ENCODE assay signal across 1 cellular context in the genomic region with DNA sequence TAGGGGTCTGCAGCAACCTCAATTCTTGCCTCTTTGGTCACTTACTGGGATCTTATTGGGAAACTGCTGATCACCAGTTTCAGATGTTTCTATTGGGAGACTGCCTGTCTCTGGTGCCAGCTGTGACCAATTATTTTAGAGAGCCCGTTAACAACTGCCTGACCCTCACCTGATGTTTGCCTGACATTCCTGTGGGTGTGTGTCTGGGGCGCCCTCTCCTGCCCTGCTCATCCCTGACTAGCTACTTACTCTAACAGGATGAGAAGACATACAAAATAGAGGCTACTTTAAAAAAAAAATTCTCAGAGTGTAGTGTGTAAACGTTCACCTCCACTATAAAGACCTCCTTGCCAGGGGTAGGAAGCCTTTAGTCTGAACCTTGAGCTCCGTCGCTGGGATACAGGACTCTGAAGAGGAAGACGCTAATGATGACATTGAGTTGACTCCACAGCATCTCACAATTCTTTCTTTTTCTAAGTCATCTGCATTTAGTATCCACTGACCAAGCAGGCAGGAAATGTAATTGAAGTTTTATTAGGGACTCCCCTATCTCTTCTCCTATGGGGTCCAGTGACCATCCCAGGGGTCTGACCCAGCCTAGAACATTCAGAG.
TF ChIP-seq lines count a peak whose summit lies in the region.

No MANE protein-coding gene starts in this region.

TF ChIP-seq in HepG2, 621 proteins besides CTCF, POLR2A, EP300 and RAD21 (continued from another document):
- TF ChIP-seq, protein P1, sequence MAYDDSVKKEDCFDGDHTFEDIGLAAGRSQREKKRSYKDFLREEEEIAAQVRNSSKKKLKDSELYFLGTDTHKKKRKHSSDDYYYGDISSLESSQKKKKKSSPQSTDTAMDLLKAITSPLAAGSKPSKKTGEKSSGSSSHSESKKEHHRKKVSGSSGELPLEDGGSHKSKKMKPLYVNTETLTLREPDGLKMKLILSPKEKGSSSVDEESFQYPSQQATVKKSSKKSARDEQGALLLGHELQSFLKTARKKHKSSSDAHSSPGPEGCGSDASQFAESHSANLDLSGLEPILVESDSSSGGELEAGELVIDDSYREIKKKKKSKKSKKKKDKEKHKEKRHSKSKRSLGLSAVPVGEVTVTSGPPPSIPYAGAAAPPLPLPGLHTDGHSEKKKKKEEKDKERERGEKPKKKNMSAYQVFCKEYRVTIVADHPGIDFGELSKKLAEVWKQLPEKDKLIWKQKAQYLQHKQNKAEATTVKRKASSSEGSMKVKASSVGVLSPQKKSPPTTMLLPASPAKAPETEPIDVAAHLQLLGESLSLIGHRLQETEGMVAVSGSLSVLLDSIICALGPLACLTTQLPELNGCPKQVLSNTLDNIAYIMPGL (CRISPR knock-in tag; IDR thresholded peaks at IDR 0.05; ENCODE audit: borderline replicate concordance in 1 of 2, low read depth in 1 of 2): peak in 1 of 2 experiments; percentile 37; a peak in 1 of 4 replicates
- TF ChIP-seq ISL2 (CRISPR knock-in tag; IDR thresholded peaks at IDR 0.05) (peak; percentile 42; the same call in 1 of the 2 replicates), ELF3 (CRISPR knock-in tag; IDR thresholded peaks at IDR 0.05) (peak; percentile 32; the same call in 1 of the 2 replicates), MTF2 (CRISPR knock-in tag; IDR thresholded peaks at IDR 0.05; ENCODE audit: borderline replicate concordance) (no peak), MYNN (CRISPR knock-in tag; IDR thresholded peaks at IDR 0.05; ENCODE audit: low read depth) (no peak), NR2F6 (IDR thresholded peaks at IDR 0.05) (no peak), NR2F6 (CRISPR knock-in tag; IDR thresholded peaks at IDR 0.05) (peak; percentile 26; the same call in 1 of the 2 replicates), AKAP8 (CRISPR knock-in tag; IDR thresholded peaks at IDR 0.05) (no peak), NFYC (CRISPR knock-in tag; IDR thresholded peaks at IDR 0.05) (peak; percentile 41; the same call in 1 of the 2 replicates), ZKSCAN8 (CRISPR knock-in tag; IDR thresholded peaks at IDR 0.05; ENCODE audit: borderline replicate concordance) (0 out of 2 replicates have a peak, but pooled peaks have one; percentile 9), ZNF777 (CRISPR knock-in tag; IDR thresholded peaks at IDR 0.05) (no peak), HDAC1 (CRISPR knock-in tag; IDR thresholded peaks at IDR 0.05) (0 out of 2 replicates have a peak, but pooled peaks have one; percentile 20), ZNF619 (CRISPR knock-in tag; IDR thresholded peaks at IDR 0.05) (no peak), KLF13 (CRISPR knock-in tag; IDR thresholded peaks at IDR 0.05) (no peak), NAIF1 (CRISPR knock-in tag; IDR thresholded peaks at IDR 0.05; ENCODE audit: borderline replicate concordance) (no peak)
- TF ChIP-seq, protein P2, sequence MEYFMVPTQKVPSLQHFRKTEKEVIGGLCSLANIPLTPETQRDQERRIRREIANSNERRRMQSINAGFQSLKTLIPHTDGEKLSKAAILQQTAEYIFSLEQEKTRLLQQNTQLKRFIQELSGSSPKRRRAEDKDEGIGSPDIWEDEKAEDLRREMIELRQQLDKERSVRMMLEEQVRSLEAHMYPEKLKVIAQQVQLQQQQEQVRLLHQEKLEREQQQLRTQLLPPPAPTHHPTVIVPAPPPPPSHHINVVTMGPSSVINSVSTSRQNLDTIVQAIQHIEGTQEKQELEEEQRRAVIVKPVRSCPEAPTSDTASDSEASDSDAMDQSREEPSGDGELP (IDR thresholded peaks at IDR 0.05; ENCODE audit: borderline replicate concordance, low read depth): peak; percentile 72; the same call in 1 of the 2 replicates
- TF ChIP-seq, protein P3, sequence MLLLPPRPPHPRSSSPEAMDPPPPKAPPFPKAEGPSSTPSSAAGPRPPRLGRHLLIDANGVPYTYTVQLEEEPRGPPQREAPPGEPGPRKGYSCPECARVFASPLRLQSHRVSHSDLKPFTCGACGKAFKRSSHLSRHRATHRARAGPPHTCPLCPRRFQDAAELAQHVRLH (CRISPR knock-in tag; IDR thresholded peaks at IDR 0.05; ENCODE audit: borderline replicate concordance, low read depth): 0 out of 2 replicates have a peak, but pooled peaks have one; percentile 22
